Comparison of ENCODE assay signal across 12 cellular contexts in genomic region chr1:117821382-117821755, GRCh38.
A peak's percentile ranks its signal among the peaks of the same experiment; 100 is the strongest.
DNase-seq lines count a peak whose midpoint lies in the region; ATAC-seq and TF ChIP-seq lines count a peak whose summit lies in the region.
"Had no signal": no experiment of that assay in that cellular context is flagged by ENCODE, and none has a peak within 500 bp of the region (broad histone marks: within the 10 kb centered on the region; RNA-seq: fewer than 3 reads in every experiment).

No MANE protein-coding gene starts in this region.

- H3K9me3 ChIP-seq in PC-9 (ENCODE audit: insufficient read depth, low read depth) (peaks cover 3% of the 10 kb centered on the region; the same call in 1 of the 2 replicates), mesodermal cell (ENCODE audit: control insufficient read depth, low read length) (peaks cover 7% of the 10 kb centered on the region)

- 94 to 97% methylated on average over 3 to 4 of the region's 5 CpGs for WGBS in mesodermal cell (ENCODE audit: insufficient coverage in 2 of 2), 2 experiments

- peak overlapping the region; percentile 68 for H3K27ac Mint-ChIP-seq in type B pancreatic cell
- H3K27ac Mint-ChIP-seq: stimulated activated memory B cell treated with anti-CD40 and anti-IgM and Interleukin-4, amounts not matched to agents 10 μg/mL and 1 μg/mL and 100 μg/mL, for 72 hours had no signal

- POLR2A ChIA-PET in PC-9 (lab: Charles Lee; ENCODE audit: unreplicated experiment), result no interaction called here

- H3K4me3 ChIP-seq in PC-9, result no peak overlapping the region
- no peak overlapping the region for H3K4me3 ChIP-seq in choroid plexus epithelial cell (ENCODE audit: low read depth, low read length)
- H3K4me3 ChIP-seq in mesodermal cell (ENCODE audit: extremely low read depth, insufficient read depth, low read length, poor library complexity, severe bottlenecking), result no peak overlapping the region

- CTCF ChIA-PET in PC-9 (lab: Charles Lee), result no interaction called here

- H2AFZ ChIP-seq in PC-9, result no peak overlapping the region

- H3K9me3 Mint-ChIP-seq in type B pancreatic cell, result no peaks in the 10 kb centered on the region
- H3K9me3 Mint-ChIP-seq: stimulated activated memory B cell treated with anti-CD40 and anti-IgM and Interleukin-4, amounts not matched to agents 10 μg/mL and 1 μg/mL and 100 μg/mL, for 72 hours had no signal

- H4K20me1 ChIP-seq in PC-9 (ENCODE audit: insufficient read depth), result no peaks in the 10 kb centered on the region

- no peaks in the 10 kb centered on the region for H3K4me1 Mint-ChIP-seq in type B pancreatic cell (ENCODE audit: unreplicated experiment)
- H3K4me1 Mint-ChIP-seq: stimulated activated memory B cell treated with anti-CD40 and anti-IgM and Interleukin-4, amounts not matched to agents 10 μg/mL and 1 μg/mL and 100 μg/mL, for 72 hours had no signal

- TF ChIP-seq CTCF in PC-9 (conservative IDR thresholded peaks at IDR 0.05) (no peak), choroid plexus epithelial cell (conservative IDR thresholded peaks at IDR 0.05; ENCODE audit: low read depth, low read length) (no peak), type B pancreatic cell (conservative IDR thresholded peaks at IDR 0.05) (no peak)

- no peak for ATAC-seq in sciatic nerve
- ATAC-seq: stimulated activated memory B cell treated with anti-CD40 and anti-IgM and Interleukin-4, amounts not matched to agents 10 μg/mL and 1 μg/mL and 100 μg/mL, for 72 hours had no signal

- no peaks in the 10 kb centered on the region for H3K79me2 ChIP-seq in PC-9 (ENCODE audit: low read depth)

- intact Hi-C loops in PC-9 (cut with micrococcal nuclease; ENCODE audit: unreplicated experiment), result loop anchor here (10.0 kb wide), 1 partner anchor 217 kb away; the partner anchor contains the start of gene TENT5C
- intact Hi-C loops in sciatic nerve (cut with DNase I), result no loop called here

- H3K36me3 Mint-ChIP-seq in type B pancreatic cell, result no peaks in the 10 kb centered on the region
- H3K36me3 Mint-ChIP-seq: stimulated activated memory B cell treated with anti-CD40 and anti-IgM and Interleukin-4, amounts not matched to agents 10 μg/mL and 1 μg/mL and 100 μg/mL, for 72 hours had no signal

- H3F3A ChIP-seq in PC-9 (ENCODE audit: insufficient read depth, low read depth), result peaks cover 14% of the 10 kb centered on the region; the same call in 1 of the 2 replicates

- DNase-seq in PC-9 (no peak), choroid plexus epithelial cell (ENCODE audit: low read depth) (peak; percentile 47), type B pancreatic cell (ENCODE audit: extremely low spot score, unreplicated experiment) (no peak), medulla oblongata (ENCODE audit: extremely low spot score) (no peak), sciatic nerve (ENCODE audit: low spot score) (no peak), NCI-H526 treated with DMSO at 0.1 percent for 48 hours (lab: John Stamatoyannopoulos, UW) (no peak)
- DNase-seq: activated CD4-positive, CD25-positive, alpha-beta regulatory T cell; activated gamma-delta T cell treated with Interleukin-2 at 50 U/mL for 16 hours; NCI-H1930; small intestine had no signal

- TSS peak; percentile 64 for BruUV-seq in PC-9 (replicated peaks; lab: Mats Ljungman, UMichigan)

- H3K4me3 Mint-ChIP-seq in type B pancreatic cell, result no peak overlapping the region
- H3K4me3 Mint-ChIP-seq: stimulated activated memory B cell treated with anti-CD40 and anti-IgM and Interleukin-4, amounts not matched to agents 10 μg/mL and 1 μg/mL and 100 μg/mL, for 72 hours had no signal

- peaks cover 40% of the 10 kb centered on the region for H3K4me1 ChIP-seq in PC-9 (replicated peaks; ENCODE audit: insufficient read depth)
- H3K4me1 ChIP-seq in mesodermal cell (ENCODE audit: control insufficient read depth, insufficient read depth, low read length, poor library complexity, severe bottlenecking), result peaks cover 9% of the 10 kb centered on the region

- no peaks in the 10 kb centered on the region for H3K27me3 ChIP-seq in PC-9 (ENCODE audit: insufficient read depth, low read depth)

- H3K36me3 ChIP-seq in PC-9 (ENCODE audit: low read depth), result no peaks in the 10 kb centered on the region
- H3K36me3 ChIP-seq in mesodermal cell (ENCODE audit: control insufficient read depth, insufficient read depth, low read length), result no peaks in the 10 kb centered on the region

- no peaks in the 10 kb centered on the region for H3K27me3 Mint-ChIP-seq in type B pancreatic cell
- H3K27me3 Mint-ChIP-seq: stimulated activated memory B cell treated with anti-CD40 and anti-IgM and Interleukin-4, amounts not matched to agents 10 μg/mL and 1 μg/mL and 100 μg/mL, for 72 hours had no signal

- H3K4me2 ChIP-seq in PC-9, result peak overlapping the region; percentile 25; the same call in 1 of the 2 replicates

- no peaks in the 10 kb centered on the region for H3K9me2 ChIP-seq in PC-9 (ENCODE audit: insufficient read depth)

- peak overlapping the region; percentile 50 for H3K27ac ChIP-seq in PC-9
- peak overlapping the region; percentile 88 for H3K27ac ChIP-seq in mesodermal cell (ENCODE audit: low read depth, low read length, severe bottlenecking)
